In the genomic region with DNA sequence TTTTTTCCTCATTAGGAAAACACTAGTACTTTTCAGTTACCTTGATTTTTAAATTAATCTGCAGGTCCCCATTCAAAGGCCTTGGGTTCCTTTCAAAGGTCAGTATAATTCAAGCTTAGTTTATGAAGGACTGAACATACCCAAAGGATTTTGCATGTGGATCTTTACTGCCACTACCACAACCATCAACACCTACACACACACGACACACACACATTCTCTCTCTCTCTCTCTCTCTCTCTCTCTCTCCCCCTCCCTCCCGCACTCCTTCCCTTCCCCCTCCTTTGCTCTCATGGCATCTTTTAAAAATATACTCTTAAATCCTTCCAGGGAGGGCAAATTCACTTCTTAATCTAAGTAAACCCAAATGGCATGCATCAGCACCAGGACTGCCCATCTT, we compare ENCODE assay signal across 26 cellular contexts. TPM values are rescaled to one million over a fixed set of nuclear protein-coding genes. Genes with fewer than 3 reads are reported as not detected.
A peak's percentile ranks its signal among the peaks of the same experiment; 100 is the strongest.
DNase-seq lines count a peak whose midpoint lies in the region; ATAC-seq and TF ChIP-seq lines count a peak whose summit lies in the region.
"Had no signal": no experiment of that assay in that cellular context is flagged by ENCODE, and none has a peak within 500 bp of the region (broad histone marks: within the 10 kb centered on the region; RNA-seq: fewer than 3 reads in every experiment).

No MANE protein-coding gene starts in this region.

- peak overlapping the region; percentile 55 for H3K4ac ChIP-seq in trophoblast cell (ENCODE audit: low read depth, low read length)

- no peak overlapping the region for H3K4me3 ChIP-seq in trophoblast cell (ENCODE audit: low read depth, low read length)
- no peak overlapping the region for H3K4me3 ChIP-seq in left lung
- H3K4me3 ChIP-seq: ovary, upper lobe of left lung had no signal

- H3K36me3 Mint-ChIP-seq in activated naive CD4-positive, alpha-beta T cell treated with anti-CD3 and anti-CD28 coated beads for 36 hours (ENCODE audit: low read depth), result peaks cover 80% of the 10 kb centered on the region
- peaks cover 85% of the 10 kb centered on the region for H3K36me3 Mint-ChIP-seq in Calu3 (ENCODE audit: insufficient read depth, unreplicated experiment)
- H3K36me3 Mint-ChIP-seq in activated T-helper 2 cell treated with anti-CD3 and anti-CD28 coated beads, Interferon-gamma antibody, Interleukin-2, Interleukin-4, amounts not matched to agents 10 μg/mL and 5 μg/mL and 100 μg/mL, durations not matched to agents 14 hours and 24 hours and 36 hours (ENCODE audit: low read depth), result peaks cover 83% of the 10 kb centered on the region

- H3K27ac ChIP-seq in trophoblast cell (ENCODE audit: low read depth, low read length) (no peak overlapping the region), left lung (no peak overlapping the region)
- H3K27ac ChIP-seq: ovary, upper lobe of left lung had no signal

- DNase-seq in activated naive CD4-positive, alpha-beta T cell treated with anti-CD3 and anti-CD28 coated beads for 36 hours, result no peak
- no peak for DNase-seq in activated naive CD4-positive, alpha-beta T cell (lab: John Stamatoyannopoulos, UW)
- DNase-seq in Calu3 (no peak), trophoblast cell (no peak), LoVo (ENCODE audit: low spot score) (no peak), left lung (no peak)
- DNase-seq in activated T-helper 2 cell treated with anti-CD3 and anti-CD28 coated beads, Interferon-gamma antibody, Interleukin-2, Interleukin-4, amounts not matched to agents 10 μg/mL and 5 μg/mL and 100 μg/mL, durations not matched to agents 14 hours and 24 hours and 36 hours (ENCODE audit: low spot score), result no peak
- DNase-seq: activated CD4-positive, alpha-beta T cell treated with anti-CD3 and anti-CD28 coated beads for 4 hours; activated effector memory CD4-positive, alpha-beta T cell treated with Interleukin-2 at 50 U/mL for 16 hours; C1 segment of cervical spinal cord; hypothalamus; midbrain; naive thymus-derived CD8-positive, alpha-beta T cell; NCI-H1048; NCI-H1694; NCI-H2171; NCI-H510A; ovary; retina; SK-N-SH; upper lobe of left lung had no signal

- no TSS peak for BruUV-seq in Calu3 (replicated peaks; lab: Mats Ljungman, UMichigan)

- H3K79me1 ChIP-seq in trophoblast cell (ENCODE audit: low read length), result no peaks in the 10 kb centered on the region

- no peak overlapping the region for H4K91ac ChIP-seq in trophoblast cell (ENCODE audit: low read depth, low read length)

- H3K18ac ChIP-seq in trophoblast cell (ENCODE audit: low read length), result no peak overlapping the region

- no CpG with 5 or more reads among the region's 2 CpGs for whole genome bisulfite sequencing in trophoblast cell (ENCODE audit: extremely low coverage, insufficient coverage, insufficient read length)

- no peak overlapping the region for H2BK12ac ChIP-seq in trophoblast cell (ENCODE audit: low read length)

- no peak overlapping the region for H3K4me3 Mint-ChIP-seq in activated naive CD4-positive, alpha-beta T cell treated with anti-CD3 and anti-CD28 coated beads for 36 hours
- no peak overlapping the region for H3K4me3 Mint-ChIP-seq in Calu3 (ENCODE audit: low read depth, unreplicated experiment)
- H3K4me3 Mint-ChIP-seq in activated T-helper 2 cell treated with anti-CD3 and anti-CD28 coated beads, Interferon-gamma antibody, Interleukin-2, Interleukin-4, amounts not matched to agents 10 μg/mL and 5 μg/mL and 100 μg/mL, durations not matched to agents 14 hours and 24 hours and 36 hours (ENCODE audit: low read depth), result no peak overlapping the region
- H3K4me3 Mint-ChIP-seq: brain; T-helper 2 cell treated with Interferon-gamma antibody and Interleukin-4, amounts not matched to agents 5 μg/mL and 100 μg/mL, for 36 hours had no signal

- no peak for ATAC-seq in GM18517 (IDR thresholded peaks at IDR 0.05; ENCODE audit: unreplicated experiment)
- ATAC-seq in left lung, result no peak
- ATAC-seq: HCT116; left lobe of liver; naive thymus-derived CD8-positive, alpha-beta T cell had no signal

- H2AK5ac ChIP-seq in trophoblast cell (ENCODE audit: low read length), result no peak overlapping the region

- no peak overlapping the region for H4K12ac ChIP-seq in trophoblast cell (ENCODE audit: low read depth, low read length)

- intact Hi-C loops in activated naive CD4-positive, alpha-beta T cell treated with anti-CD3 and anti-CD28 coated beads for 36 hours (cut with micrococcal nuclease), result no loop called here
- intact Hi-C loops in Calu3 (cut with micrococcal nuclease; ENCODE audit: unreplicated experiment) (no loop called here), left lung (cut with DNase I) (no loop called here)
- intact Hi-C loops in activated T-helper 2 cell treated with anti-CD3 and anti-CD28 coated beads, Interferon-gamma antibody, Interleukin-2, Interleukin-4, amounts not matched to agents 10 μg/mL and 5 μg/mL and 100 μg/mL, durations not matched to agents 14 hours and 24 hours and 36 hours (cut with micrococcal nuclease), result no loop called here

- peaks cover 85% of the 10 kb centered on the region for H3K4me1 Mint-ChIP-seq in activated naive CD4-positive, alpha-beta T cell treated with anti-CD3 and anti-CD28 coated beads for 36 hours (ENCODE audit: low read depth)
- H3K4me1 Mint-ChIP-seq in Calu3 (ENCODE audit: low read depth, unreplicated experiment), result peaks cover 26% of the 10 kb centered on the region
- H3K4me1 Mint-ChIP-seq in activated T-helper 2 cell treated with anti-CD3 and anti-CD28 coated beads, Interferon-gamma antibody, Interleukin-2, Interleukin-4, amounts not matched to agents 10 μg/mL and 5 μg/mL and 100 μg/mL, durations not matched to agents 14 hours and 24 hours and 36 hours (ENCODE audit: low read depth), result peaks cover 62% of the 10 kb centered on the region

- H3K36me3 ChIP-seq in trophoblast cell (ENCODE audit: control insufficient read depth in 1 of 2, insufficient read depth in 2 of 2, low read length in 2 of 2) (peaks cover 19 to 35% of the 10 kb centered on the region in 2 experiments), left lung (peaks cover 0 to 83% of the 10 kb centered on the region in 2 donors)
- H3K36me3 ChIP-seq: ovary had no signal

- no peaks in the 10 kb centered on the region for H3K27me3 Mint-ChIP-seq in activated naive CD4-positive, alpha-beta T cell treated with anti-CD3 and anti-CD28 coated beads for 36 hours (ENCODE audit: low read depth)
- H3K27me3 Mint-ChIP-seq in Calu3 (ENCODE audit: unreplicated experiment), result no peaks in the 10 kb centered on the region
- H3K27me3 Mint-ChIP-seq in activated T-helper 2 cell treated with anti-CD3 and anti-CD28 coated beads, Interferon-gamma antibody, Interleukin-2, Interleukin-4, amounts not matched to agents 10 μg/mL and 5 μg/mL and 100 μg/mL, durations not matched to agents 14 hours and 24 hours and 36 hours (ENCODE audit: low read depth), result no peaks in the 10 kb centered on the region
- H3K27me3 Mint-ChIP-seq: brain; naive thymus-derived CD8-positive, alpha-beta T cell had no signal

- no peak overlapping the region for H4K8ac ChIP-seq in trophoblast cell (ENCODE audit: low read depth, low read length)

- H3K27me3 ChIP-seq in trophoblast cell (ENCODE audit: insufficient read depth, low read length) (no peaks in the 10 kb centered on the region), left lung (no peaks in the 10 kb centered on the region)
- H3K27me3 ChIP-seq: ovary, upper lobe of left lung had no signal

- peak overlapping the region; percentile 72 for H3K27ac Mint-ChIP-seq in activated naive CD4-positive, alpha-beta T cell treated with anti-CD3 and anti-CD28 coated beads for 36 hours
- H3K27ac Mint-ChIP-seq in Calu3 (ENCODE audit: unreplicated experiment), result peak overlapping the region; percentile 55
- H3K27ac Mint-ChIP-seq in activated T-helper 2 cell treated with anti-CD3 and anti-CD28 coated beads, Interferon-gamma antibody, Interleukin-2, Interleukin-4, amounts not matched to agents 10 μg/mL and 5 μg/mL and 100 μg/mL, durations not matched to agents 14 hours and 24 hours and 36 hours, result peak overlapping the region; percentile 26

- no peak overlapping the region for H3K9ac ChIP-seq in trophoblast cell (ENCODE audit: low read length)
- H3K9ac ChIP-seq: SK-N-SH had no signal

- H3K4me1 ChIP-seq in trophoblast cell (ENCODE audit: control insufficient read depth in 1 of 2, insufficient read depth in 2 of 2, low read length in 2 of 2), result peaks cover 0 to 2% of the 10 kb centered on the region in 2 experiments
- peaks cover 7 to 40% of the 10 kb centered on the region in 2 donors for H3K4me1 ChIP-seq in left lung

- no peak overlapping the region for H3K14ac ChIP-seq in trophoblast cell (ENCODE audit: low read length)

- TF ChIP-seq CTCF in Calu3 (IDR thresholded peaks at IDR 0.05; ENCODE audit: unreplicated experiment), result no peak
- TF ChIP-seq CTCF in left lung (IDR thresholded peaks at IDR 0.05), result no peak

- CTCF ChIA-PET in activated naive CD4-positive, alpha-beta T cell treated with anti-CD3 and anti-CD28 coated beads for 36 hours (lab: Charles Lee), result interaction anchor here (0.6 kb wide), 1 partner anchor 188 kb away, joined by 4 read pairs; no protein-coding TSS in a partner anchor
- CTCF ChIA-PET in Calu3 (lab: Charles Lee), result no interaction called here

- no peaks in the 10 kb centered on the region for H3K9me3 Mint-ChIP-seq in activated naive CD4-positive, alpha-beta T cell treated with anti-CD3 and anti-CD28 coated beads for 36 hours
- H3K9me3 Mint-ChIP-seq in Calu3 (ENCODE audit: low read depth, unreplicated experiment), result no peaks in the 10 kb centered on the region
- no peaks in the 10 kb centered on the region for H3K9me3 Mint-ChIP-seq in activated T-helper 2 cell treated with anti-CD3 and anti-CD28 coated beads, Interferon-gamma antibody, Interleukin-2, Interleukin-4, amounts not matched to agents 10 μg/mL and 5 μg/mL and 100 μg/mL, durations not matched to agents 14 hours and 24 hours and 36 hours
- H3K9me3 Mint-ChIP-seq: brain; naive thymus-derived CD8-positive, alpha-beta T cell; T-helper 2 cell treated with Interferon-gamma antibody and Interleukin-4, amounts not matched to agents 5 μg/mL and 100 μg/mL, for 36 hours had no signal

- no peak overlapping the region for H3K4me2 ChIP-seq in trophoblast cell (ENCODE audit: low read length)
- H3K4me2 ChIP-seq: SK-N-SH had no signal

- H2AFZ ChIP-seq in trophoblast cell (ENCODE audit: insufficient read depth, low read length, poor library complexity), result no peak overlapping the region

- no peak overlapping the region for H2BK120ac ChIP-seq in trophoblast cell (ENCODE audit: insufficient read depth, low read length, poor library complexity)

- H2BK5ac ChIP-seq in trophoblast cell (ENCODE audit: low read depth, low read length, poor library complexity), result no peak overlapping the region

- H3K23ac ChIP-seq in trophoblast cell (ENCODE audit: low read length), result no peak overlapping the region

- H3K79me2 ChIP-seq in trophoblast cell (ENCODE audit: control insufficient read depth, insufficient read depth, low read length, poor library complexity), result peaks cover 4% of the 10 kb centered on the region

- H3K9me3 ChIP-seq in trophoblast cell (ENCODE audit: insufficient read depth, low read depth, low read length) (no peaks in the 10 kb centered on the region), left lung (no peaks in the 10 kb centered on the region)
- H3K9me3 ChIP-seq: ovary, SK-N-SH, upper lobe of left lung had no signal

RNA-seq across cellular contexts. Expression of a gene that starts 28.8 kb away (rescaled TPM):
- 100 to 1,000 TPM; 398 to 417 TPM for total RNA-seq in activated naive CD4-positive, alpha-beta T cell treated with anti-CD3 and anti-CD28 coated beads for 36 hours
- 213 and 229 TPM in 2 replicates for total RNA-seq in Calu3 (2022)
- total RNA-seq in activated T-helper 2 cell treated with anti-CD3 and anti-CD28 coated beads, Interferon-gamma antibody, Interleukin-2, Interleukin-4, amounts not matched to agents 10 μg/mL and 5 μg/mL and 100 μg/mL, durations not matched to agents 14 hours and 24 hours and 36 hours, result 131 and 138 TPM in 2 replicates
- 429 and 461 TPM in 2 replicates for polyA plus RNA-seq in trophoblast cell (2013)
- 100 to 1,000 TPM; 145 to 272 TPM for total RNA-seq in left lung

RNA-seq across cellular contexts. Expression of a gene that starts 38.1 kb away (rescaled TPM):
- 1 to 10 TPM; 8.7 to 9.2 TPM for total RNA-seq in activated naive CD4-positive, alpha-beta T cell treated with anti-CD3 and anti-CD28 coated beads for 36 hours
- total RNA-seq in Calu3 (2022) (10.0 and 11.7 TPM in 2 replicates), left lung (1 to 10 TPM; 5.4 TPM)
- 10.2 and 10.5 TPM in 2 replicates for total RNA-seq in activated T-helper 2 cell treated with anti-CD3 and anti-CD28 coated beads, Interferon-gamma antibody, Interleukin-2, Interleukin-4, amounts not matched to agents 10 μg/mL and 5 μg/mL and 100 μg/mL, durations not matched to agents 14 hours and 24 hours and 36 hours
- 6.7 and 7.8 TPM in 2 replicates for polyA plus RNA-seq in trophoblast cell (2013)
